In the genomic region with DNA sequence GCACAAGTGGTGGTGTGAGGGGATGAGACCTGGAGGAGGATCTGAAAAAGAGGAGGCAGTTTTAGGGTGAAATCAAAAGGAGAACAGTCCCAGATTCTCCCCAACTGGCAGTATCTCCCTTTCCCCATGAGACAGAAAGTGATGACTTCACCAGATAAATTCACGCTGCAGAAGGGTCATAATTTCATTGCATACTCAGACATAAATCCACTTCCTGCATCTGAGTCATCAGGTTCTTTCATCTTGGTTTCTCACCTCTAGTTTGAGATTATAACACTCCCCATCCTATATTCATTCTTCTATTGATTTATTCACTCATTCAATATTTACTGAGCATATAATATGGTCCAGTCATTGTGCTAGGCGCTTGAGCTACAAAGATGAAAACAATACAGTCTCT, we compare ENCODE assay signal across 13 cellular contexts.
A peak's percentile ranks its signal among the peaks of the same experiment; 100 is the strongest.
DNase-seq lines count a peak whose midpoint lies in the region; ATAC-seq, FAIRE-seq and TF ChIP-seq lines count a peak whose summit lies in the region.
"Had no signal": no experiment of that assay in that cellular context is flagged by ENCODE, and none has a peak within 500 bp of the region (broad histone marks: within the 10 kb centered on the region; RNA-seq: fewer than 3 reads in every experiment).

No MANE protein-coding gene starts in this region.

- no peak for TF ChIP-seq POLR2A in A549 (IDR thresholded peaks at IDR 0.05; ENCODE audit: low read length)

- WGBS in A549 (ENCODE audit: missing lambda C conversion rate) = 27% methylated on average over 2 of the region's 2 CpGs

- TF ChIP-seq EP300 in A549 (IDR thresholded peaks at IDR 0.05) = no peak

- H2AFZ ChIP-seq in PC-9 = no peak overlapping the region
- H2AFZ ChIP-seq: parathyroid adenoma had no signal

- H3K4me1 ChIP-seq in A549 (peaks cover 21% of the 10 kb centered on the region), right atrium auricular region (no peaks in the 10 kb centered on the region), PC-9 (replicated peaks; ENCODE audit: insufficient read depth) (no peaks in the 10 kb centered on the region)
- H3K4me1 ChIP-seq: parathyroid adenoma, Peyer's patch, testis had no signal

- BruUV-seq in PC-9 (replicated peaks; lab: Mats Ljungman, UMichigan) = no TSS peak

- CTCF ChIA-PET in A549 (lab: Yijun Ruan, JAX) = no interaction called here
- CTCF ChIA-PET in PC-9 (lab: Charles Lee) = no interaction called here

- H3K4me2 ChIP-seq in A549 = peak overlapping the region; percentile 16; the same call in 1 of the 3 replicates
- H3K4me2 ChIP-seq in PC-9 = no peak overlapping the region

- DNase-seq in A549 (ENCODE audit: low read depth in 1 of 2, low spot score in 1 of 2) = peak in 1 of 2 experiments; percentile 14
- DNase-seq in DMS53 (lab: John Stamatoyannopoulos, UW) = peak; percentile 89
- peak; percentile 18 for DNase-seq in OCI-M1 (lab: John Stamatoyannopoulos, UW)
- DNase-seq in epithelial cell of prostate (ENCODE audit: low read depth, low spot score) = peak; percentile 58
- DNase-seq in right atrium auricular region (ENCODE audit: low spot score) = no peak
- no peak for DNase-seq in PC-9
- DNase-seq: head of caudate nucleus, NCI-H2081 treated with DMSO at 0.1 percent for 48 hours, Peyer's patch, testis had no signal

- no peaks in the 10 kb centered on the region for H4K20me1 ChIP-seq in PC-9 (ENCODE audit: insufficient read depth)

- H3K27me3 ChIP-seq in right atrium auricular region (no peaks in the 10 kb centered on the region), PC-9 (ENCODE audit: insufficient read depth, low read depth) (no peaks in the 10 kb centered on the region)
- H3K27me3 ChIP-seq: Peyer's patch, testis had no signal

- H3K36me3 ChIP-seq in right atrium auricular region (no peaks in the 10 kb centered on the region), PC-9 (ENCODE audit: low read depth) (no peaks in the 10 kb centered on the region)
- H3K36me3 ChIP-seq: Peyer's patch had no signal

- no peaks in the 10 kb centered on the region for H3F3A ChIP-seq in PC-9 (ENCODE audit: insufficient read depth, low read depth)

- no peak for FAIRE-seq in A549 (lab: Jason Lieb, UNC)

- POLR2A ChIA-PET in A549 (lab: Yijun Ruan, JAX) = no interaction called here
- POLR2A ChIA-PET in PC-9 (lab: Charles Lee; ENCODE audit: unreplicated experiment) = no interaction called here

- no peaks in the 10 kb centered on the region for H3K79me2 ChIP-seq in PC-9 (ENCODE audit: low read depth)
- H3K79me2 ChIP-seq: parathyroid adenoma had no signal

- H3K27ac ChIP-seq in A549 = no peak overlapping the region
- H3K27ac ChIP-seq in epithelial cell of prostate = peak overlapping the region; percentile 54
- H3K27ac ChIP-seq in right atrium auricular region = no peak overlapping the region
- H3K27ac ChIP-seq in PC-9 = no peak overlapping the region
- H3K27ac ChIP-seq: parathyroid adenoma, Peyer's patch, testis had no signal

- ATAC-seq in A549 (no peak), HG02981 (IDR thresholded peaks at IDR 0.05; ENCODE audit: unreplicated experiment) (no peak), HG02759 (IDR thresholded peaks at IDR 0.05; ENCODE audit: unreplicated experiment) (no peak)

- no peak for TF ChIP-seq RAD21 in A549 (conservative IDR thresholded peaks at IDR 0.05 in 1 of 2, IDR thresholded peaks at IDR 0.05 in 1 of 2)

- intact Hi-C loops in PC-9 (cut with micrococcal nuclease; ENCODE audit: unreplicated experiment) = no loop called here

- H3K9me3 ChIP-seq in A549 (no peaks in the 10 kb centered on the region), right atrium auricular region (no peaks in the 10 kb centered on the region), PC-9 (ENCODE audit: insufficient read depth, low read depth) (no peaks in the 10 kb centered on the region)
- H3K9me3 ChIP-seq: Peyer's patch, testis had no signal

- H3K4me3 ChIP-seq in A549 = no peak overlapping the region
- H3K4me3 ChIP-seq in right atrium auricular region = no peak overlapping the region
- no peak overlapping the region for H3K4me3 ChIP-seq in PC-9
- H3K4me3 ChIP-seq: Peyer's patch, testis had no signal

- TF ChIP-seq CTCF in A549 (IDR thresholded peaks at IDR 0.05) = no peak
- no peak for TF ChIP-seq CTCF in right atrium auricular region (IDR thresholded peaks at IDR 0.05)
- TF ChIP-seq CTCF in PC-9 (conservative IDR thresholded peaks at IDR 0.05) = no peak

- no peaks in the 10 kb centered on the region for H3K9me2 ChIP-seq in PC-9 (ENCODE audit: insufficient read depth)

TF ChIP-seq in A549, 52 proteins besides CTCF, POLR2A, EP300 and RAD21:
- no peak for TF ChIP-seq FOSL2 (IDR thresholded peaks at IDR 0.05)
- peak; percentile 33; the same call in 1 of the 2 replicates for TF ChIP-seq FOSL2 (CRISPR knock-in tag; IDR thresholded peaks at IDR 0.05)
- no peak for TF ChIP-seq ATOH8 (CRISPR knock-in tag; IDR thresholded peaks at IDR 0.05; ENCODE audit: low read depth)

Comparison
In these comparisons a context has a peak if more than half of its experiments do, and no peak if none do; other contexts are left out.
1. DNase-seq: peak in DMS53 (single experiment), OCI-M1 (single experiment) and epithelial cell of prostate (single experiment); none in right atrium auricular region (single experiment) and PC-9 (0 of 2).